ENCODE assay signal across 1 cellular context in the genomic region with DNA sequence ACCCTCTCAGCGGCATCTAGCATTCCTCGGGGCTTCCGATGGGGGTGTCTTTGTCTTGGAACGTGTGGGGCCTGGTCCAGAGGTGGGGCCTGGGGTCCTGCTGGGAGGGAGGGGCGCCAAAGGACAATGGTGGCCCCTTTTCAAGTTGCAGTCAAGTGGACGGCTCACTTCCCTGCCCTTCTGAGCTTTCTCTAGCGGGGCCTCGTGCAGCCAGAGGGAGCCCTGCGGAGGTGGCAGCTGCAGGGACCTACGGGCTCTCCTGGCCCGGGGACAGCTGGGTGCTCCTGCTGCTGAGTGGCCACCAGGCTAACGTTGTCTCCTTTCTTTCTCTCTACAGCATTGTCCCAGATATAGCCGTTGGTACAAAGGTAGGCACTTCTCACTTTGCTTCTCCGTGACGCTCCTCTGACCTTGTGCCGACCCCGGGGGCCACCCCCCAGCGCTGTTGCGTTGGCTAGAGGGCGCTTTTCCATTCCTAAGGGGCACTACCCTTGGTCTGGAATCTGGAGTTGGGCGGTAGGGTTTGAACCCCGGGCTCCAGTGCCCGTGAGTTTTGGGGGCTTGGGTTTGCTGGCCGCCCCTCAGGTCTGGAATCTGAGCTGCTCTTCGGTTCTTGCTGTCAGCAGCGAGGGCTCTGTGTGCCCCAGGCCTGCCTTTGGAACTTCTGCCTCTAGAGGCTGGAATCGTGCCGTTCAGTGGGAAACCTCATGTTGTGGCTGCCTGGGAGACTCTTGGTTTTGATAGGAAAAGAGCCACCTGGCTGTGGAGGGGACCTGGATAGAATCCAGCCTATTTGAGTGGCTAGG.
TF ChIP-seq lines count a peak whose summit lies in the region.

No MANE protein-coding gene starts in this region.

TF ChIP-seq in IMR-90, 13 proteins besides CTCF, POLR2A, EP300 and RAD21 (continued from another document):
- TF ChIP-seq USF2 (IDR thresholded peaks at IDR 0.05; ENCODE audit: low read depth, low read length) (no peak), CEBPB (IDR thresholded peaks at IDR 0.05; ENCODE audit: low read depth, low read length) (no peak), CHD1 (IDR thresholded peaks at IDR 0.05; ENCODE audit: low read depth, low read length) (no peak), SMC3 (IDR thresholded peaks at IDR 0.05; ENCODE audit: low read depth, low read length) (no peak)
